8 cellular contexts compared by ENCODE assay signal in genomic region chr1:145959957-145960467, GRCh38. TPM values are rescaled to one million over a fixed set of nuclear protein-coding genes. Genes with fewer than 3 reads are reported as not detected.
DNase-seq lines count a peak whose midpoint lies in the region; ATAC-seq and TF ChIP-seq lines count a peak whose summit lies in the region.

No MANE protein-coding gene starts in this region.

- H3K27ac ChIP-seq in adrenal gland (peak overlapping the region in 4 of 5 donors; percentile 62 to 99 (median 80)), substantia nigra (ENCODE audit: low read depth, low read length, poor library complexity, severe bottlenecking) (peak overlapping the region; percentile 81)

- peak overlapping the region in 2 of 4 donors; percentile 51 to 63 for H3K4me3 ChIP-seq in adrenal gland
- H3K4me3 ChIP-seq in kidney epithelial cell (ENCODE audit: low read depth, low read length), result peak overlapping the region; percentile 56

- ATAC-seq in GM19395 (IDR thresholded peaks at IDR 0.05; ENCODE audit: unreplicated experiment), result no peak
- ATAC-seq in HG03025 (IDR thresholded peaks at IDR 0.05; ENCODE audit: low FRiP score, unreplicated experiment), result no peak

- H3K9me3 Mint-ChIP-seq in T-helper 2 cell treated with Interferon-gamma antibody and Interleukin-4, amounts not matched to agents 5 μg/mL and 100 μg/mL, for 36 hours, result no peaks in the 10 kb centered on the region

- no peak for DNase-seq in T-helper 2 cell treated with Interferon-gamma antibody and Interleukin-4, amounts not matched to agents 5 μg/mL and 100 μg/mL, for 36 hours (ENCODE audit: low spot score)
- DNase-seq in T-helper 2 cell, result no peak
- DNase-seq in adrenal gland, result no peak
- DNase-seq in kidney epithelial cell (ENCODE audit: low read depth), result no peak
- peak in 1 of 49 donors; percentile 49 for DNase-seq in substantia nigra (lab: John Stamatoyannopoulos, UW)
- DNase-seq in NCI-H1436 (lab: John Stamatoyannopoulos, UW), result no peak

- no peaks in the 10 kb centered on the region for H3K27me3 ChIP-seq in adrenal gland
- no peaks in the 10 kb centered on the region for H3K27me3 ChIP-seq in kidney epithelial cell (ENCODE audit: control insufficient read depth, insufficient read depth, low read length)

- H3K36me3 Mint-ChIP-seq in T-helper 2 cell treated with Interferon-gamma antibody and Interleukin-4, amounts not matched to agents 5 μg/mL and 100 μg/mL, for 36 hours (ENCODE audit: low read depth), result peaks cover 1% of the 10 kb centered on the region

- H3K27ac Mint-ChIP-seq in T-helper 2 cell treated with Interferon-gamma antibody and Interleukin-4, amounts not matched to agents 5 μg/mL and 100 μg/mL, for 36 hours, result no peak overlapping the region

- no peak for TF ChIP-seq POLR2A in adrenal gland (IDR thresholded peaks at IDR 0.05)

- H3K36me3 ChIP-seq in adrenal gland (replicated peaks in 1 of 2) (no peaks in the 10 kb centered on the region), kidney epithelial cell (ENCODE audit: control insufficient read depth, insufficient read depth, low read length) (no peaks in the 10 kb centered on the region)

- peaks cover 68% of the 10 kb centered on the region for H3K4me1 Mint-ChIP-seq in T-helper 2 cell treated with Interferon-gamma antibody and Interleukin-4, amounts not matched to agents 5 μg/mL and 100 μg/mL, for 36 hours (ENCODE audit: low read depth)

- no peaks in the 10 kb centered on the region for H3K9me3 ChIP-seq in adrenal gland (replicated peaks in 1 of 3)

- intact Hi-C loops in adrenal gland (cut with DNase I), result loop anchor here in 1 of 2 donors (10.0 kb wide), 1 partner anchor 75 kb away; no protein-coding TSS in a partner anchor

- no peaks in the 10 kb centered on the region for H3K27me3 Mint-ChIP-seq in T-helper 2 cell treated with Interferon-gamma antibody and Interleukin-4, amounts not matched to agents 5 μg/mL and 100 μg/mL, for 36 hours (ENCODE audit: low read depth)

- no peak for TF ChIP-seq CTCF in adrenal gland (IDR thresholded peaks at IDR 0.05)
- no peak for TF ChIP-seq CTCF in kidney epithelial cell (IDR thresholded peaks at IDR 0.05; ENCODE audit: insufficient read depth, low read length, poor library complexity, severe bottlenecking)

- 6 to 10% (median 9%) methylated on average over 7 to 12 of the region's 12 CpGs for WGBS in adrenal gland, 4 donors

- peaks cover 45 to 62% of the 10 kb centered on the region in 2 donors for H3K4me1 ChIP-seq in adrenal gland (replicated peaks in 1 of 2)

- peak overlapping the region; percentile 28 for H3K4me3 Mint-ChIP-seq in T-helper 2 cell treated with Interferon-gamma antibody and Interleukin-4, amounts not matched to agents 5 μg/mL and 100 μg/mL, for 36 hours

RNA-seq across cellular contexts. Expression of gene LIX1L, which starts 2.2 kb away (rescaled TPM):
- total RNA-seq in adrenal gland (10 to 100 TPM; 31.5 to 61.2 (median 45.3) TPM), kidney epithelial cell (23.2 and 28.0 TPM in 2 replicates)
- polyA plus RNA-seq in adrenal gland, result 10 to 100 TPM in 2 of 3 donors, 1 to 10 TPM in 1; 9.6 to 27.5 (median 10.4) TPM

RNA-seq across cellular contexts. Expression of gene ANKRD34A, which starts 4.4 kb away (rescaled TPM):
- 1 to 10 TPM in 4 of 8 donors, under 1 TPM in 4; 0.24 to 2.5 (median 1.0) TPM for total RNA-seq in adrenal gland
- 1 to 10 TPM in 2 of 3 donors, under 1 TPM in 1; 0.59 to 1.0 (median 1.0) TPM for polyA plus RNA-seq in adrenal gland
- 0.46 TPM in 1 of 2 replicates, not detected in the other for total RNA-seq in kidney epithelial cell

RNA-seq across cellular contexts. Expression of gene POLR3GL, which starts 4.5 kb away (rescaled TPM):
- 10 to 100 TPM; 18.4 to 35.2 (median 29.4) TPM for total RNA-seq in adrenal gland
- 10 to 100 TPM; 36.0 to 48.7 (median 44.9) TPM for polyA plus RNA-seq in adrenal gland
- total RNA-seq in kidney epithelial cell, result 12.2 and 14.3 TPM in 2 replicates

RNA-seq across cellular contexts. Expression of gene RBM8A, which starts 32.7 kb away (rescaled TPM):
- 100 to 1,000 TPM in 5 of 8 donors, 10 to 100 TPM in 3; 68.9 to 171 (median 111) TPM for total RNA-seq in adrenal gland
- polyA plus RNA-seq in adrenal gland, result 100 to 1,000 TPM in 2 of 3 donors, 10 to 100 TPM in 1; 61.5 to 223 (median 102) TPM
- total RNA-seq in kidney epithelial cell, result 159 and 173 TPM in 2 replicates

RNA-seq across cellular contexts. Expression of gene TXNIP, which starts 36.4 kb away (rescaled TPM):
- total RNA-seq in adrenal gland (1,000 to 10,000 TPM in 4 of 8 donors, 100 to 1,000 TPM in 4; 202 to 2,069 (median 1,016) TPM), kidney epithelial cell (14.7 and 19.0 TPM in 2 replicates)
- 100 to 1,000 TPM; 231 to 486 (median 342) TPM for polyA plus RNA-seq in adrenal gland
